In the genomic region with DNA sequence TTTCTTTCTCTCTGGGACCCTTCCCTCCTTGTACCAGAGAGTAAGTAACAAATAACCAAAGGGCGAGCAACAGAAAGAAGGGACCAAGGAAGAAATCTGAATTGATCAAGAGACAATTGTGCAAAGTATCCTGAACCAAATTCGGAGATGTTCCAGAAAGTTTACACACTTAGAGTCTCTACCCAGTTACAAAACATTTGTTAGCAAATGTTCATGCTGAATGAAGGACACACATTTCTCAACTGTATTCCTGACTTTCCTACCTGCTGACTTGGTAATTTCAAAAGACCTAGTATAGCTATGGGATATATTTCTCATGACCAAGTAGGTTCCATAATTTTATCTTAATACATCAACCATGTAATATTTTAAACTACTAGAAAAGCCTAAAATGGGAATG, we compare ENCODE assay signal across 36 cellular contexts. TPM values are rescaled to one million over a fixed set of nuclear protein-coding genes. Genes with fewer than 3 reads are reported as not detected.
"Had no signal": no experiment of that assay in that cellular context is flagged by ENCODE, and none has a peak within 500 bp of the region (broad histone marks: within the 10 kb centered on the region; RNA-seq: fewer than 3 reads in every experiment).

No MANE protein-coding gene starts in this region.

- FAIRE-seq: astrocyte, bronchial epithelial cell had no signal

- H3K36me3 ChIP-seq: brain microvascular endothelial cell, esophagus squamous epithelium, gastroesophageal sphincter, WERI-Rb-1 had no signal

- DNase-seq: activated B cell treated with CpG ODN at 0.5 μM for 24 hours; activated CD4-positive, alpha-beta T cell treated with anti-CD3 and anti-CD28 coated beads for 48 hours; activated CD4-positive, alpha-beta T cell treated with anti-CD3 and anti-CD28 coated beads, Interleukin-2, amount 50 U/mL, for 1 hour; activated CD4-positive, alpha-beta T cell treated with anti-CD3 and anti-CD28 coated beads, Interleukin-2, amount 50 U/mL, for 48 hours; activated CD8-positive, alpha-beta memory T cell treated with anti-CD3 and anti-CD28 coated beads for 24 hours; activated CD8-positive, alpha-beta T cell treated with anti-CD3 and anti-CD28 coated beads for 36 hours; activated effector memory CD4-positive, alpha-beta T cell treated with Interleukin-2 at 50 U/mL for 16 hours; activated gamma-delta T cell treated with Interleukin-2 at 50 U/mL for 16 hours; activated naive CD4-positive, alpha-beta T cell treated with anti-CD3 and anti-CD28 coated beads, Interleukin-2, amount 50 U/mL, for 16 hours; activated naive CD4-positive, alpha-beta T cell treated with Interleukin-2 at 50 U/mL for 16 hours; activated T-cell treated with anti-CD3 and anti-CD28 coated beads, Interleukin-2, amount 50 U/mL, for 4 hours; amniotic stem cell; anterior cingulate cortex; brain microvascular endothelial cell; cortex of kidney; dermis blood vessel endothelial cell; effector CD4-positive, alpha-beta T cell; effector memory CD8-positive, alpha-beta T cell; esophagus squamous epithelium; foreskin melanocyte; T-helper 1 cell; T-helper 17 cell; T1000; WERI-Rb-1 had no signal

- H3K27me3 ChIP-seq: brain microvascular endothelial cell, gastroesophageal sphincter had no signal

- ATAC-seq: activated CD4-positive, CD25-positive, alpha-beta regulatory T cell treated with anti-CD3 and anti-CD28 coated beads, Interleukin-2, amount 50 U/mL, for 24 hours; activated CD8-positive, alpha-beta T cell treated with anti-CD3 and anti-CD28 coated beads for 36 hours; activated T-cell treated with anti-CD3 and anti-CD28 coated beads, Interleukin-2, amount 50 U/mL, for 4 hours; activated T-helper 17 cell treated with anti-CD3 and anti-CD28 coated beads, Interleukin-2, amount 50 U/mL, for 72 hours; effector memory CD8-positive, alpha-beta T cell; gastroesophageal sphincter; T-helper 17 cell had no signal

- H3K4me1 ChIP-seq: esophagus squamous epithelium had no signal

- H3K9me3 ChIP-seq: esophagus squamous epithelium, gastroesophageal sphincter had no signal

- H3K27ac ChIP-seq: brain microvascular endothelial cell, esophagus squamous epithelium, gastroesophageal sphincter, WERI-Rb-1 had no signal

- H3K4me3 ChIP-seq: esophagus squamous epithelium, gastroesophageal sphincter had no signal

RNA-seq across cellular contexts. Expression of gene LYZL1, which starts 37.4 kb away (rescaled TPM):
- total RNA-seq: activated B cell treated with CpG ODN at 0.5 μM for 24 hours; activated CD8-positive, alpha-beta T cell treated with anti-CD3 and anti-CD28 coated beads for 36 hours; activated T-cell treated with anti-CD3 and anti-CD28 coated beads, Interleukin-2, amount 50 U/mL, for 4 hours; activated T-helper 17 cell treated with anti-CD3 and anti-CD28 coated beads, Interleukin-2, amount 50 U/mL, for 72 hours; astrocyte; bronchial epithelial cell; cardiac septum; cerebellum; dermis blood vessel endothelial cell; esophagus squamous epithelium; fibroblast of lung; fibroblast of villous mesenchyme; gastroesophageal sphincter; glomerular endothelial cell; T-helper 17 cell had no signal
- polyA plus RNA-seq: adipose tissue, esophagus, fibroblast of lung had no signal
